In genomic region chr3:141447391-141447790, GRCh38 we compare ENCODE assay signal across 2 cellular contexts.
TF ChIP-seq lines count a peak whose summit lies in the region.

No MANE protein-coding gene starts in this region.

TF ChIP-seq in HepG2, 621 proteins besides CTCF, POLR2A, EP300 and RAD21:
- no peak for TF ChIP-seq HIC2 (CRISPR knock-in tag; IDR thresholded peaks at IDR 0.05; ENCODE audit: low read depth)
- TF ChIP-seq POLR2G (IDR thresholded peaks at IDR 0.05; ENCODE audit: low read depth, low read length): 0 out of 2 replicates have a peak, but pooled peaks have one; percentile 45
- no peak for TF ChIP-seq KLF13 (CRISPR knock-in tag; IDR thresholded peaks at IDR 0.05)
- TF ChIP-seq RBM22 (optimal IDR thresholded peaks at IDR 0.05; ENCODE audit: low read length): peak; percentile 34

TF ChIP-seq in GM12878, 131 proteins besides CTCF, POLR2A, EP300 and RAD21:
- TF ChIP-seq BCL3 (IDR thresholded peaks at IDR 0.05; ENCODE audit: borderline replicate concordance, insufficient read depth, low read depth, low read length, poor library complexity, severe bottlenecking) (no peak), ZZZ3 (IDR thresholded peaks at IDR 0.05; ENCODE audit: control insufficient read depth, insufficient read length, low read depth) (no peak)
